Comparison of ENCODE assay signal across 9 cellular contexts in the genomic region with DNA sequence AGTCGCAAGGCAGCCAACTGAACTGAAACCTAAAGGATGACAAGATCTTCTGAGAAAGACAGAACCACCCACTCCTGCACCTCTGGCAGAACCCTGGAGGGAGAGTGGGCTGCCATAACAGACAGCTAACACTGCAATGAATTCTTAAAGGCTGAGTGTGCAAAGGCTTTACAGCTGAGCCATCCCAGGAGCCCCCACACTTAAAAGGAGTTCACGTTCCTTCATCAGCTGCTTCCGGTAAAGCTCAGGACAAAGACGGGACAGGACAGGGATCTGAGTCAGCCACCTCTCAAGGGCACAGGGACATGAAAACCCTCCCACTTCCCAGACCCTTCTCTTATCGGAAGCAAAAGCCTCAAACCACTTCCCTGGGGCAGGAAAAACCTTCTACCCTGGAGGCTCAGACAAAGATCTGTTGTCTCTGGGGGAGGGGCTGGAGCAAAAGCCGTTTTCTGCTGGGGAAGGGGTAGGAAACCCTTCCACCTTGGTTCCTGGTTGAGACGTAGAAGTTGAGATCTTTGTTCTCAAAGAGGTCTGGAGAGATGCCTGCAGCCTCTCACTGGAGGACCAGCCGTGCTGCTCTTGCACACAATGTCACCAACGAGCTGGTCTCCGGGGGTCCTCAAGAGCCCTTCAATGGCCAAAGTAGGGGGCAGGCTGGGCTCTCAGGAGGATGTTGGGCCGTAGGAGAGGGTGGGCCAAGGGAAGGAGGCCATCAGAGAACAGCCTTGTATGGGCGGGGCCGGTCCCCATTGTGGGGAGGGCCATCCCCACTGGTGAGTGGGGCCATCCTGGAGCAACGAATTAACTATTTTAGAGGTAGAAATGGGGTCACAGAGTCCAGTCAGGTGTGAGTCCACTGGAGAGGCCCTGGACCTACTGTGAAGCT.
DNase-seq lines count a peak whose midpoint lies in the region; ATAC-seq and TF ChIP-seq lines count a peak whose summit lies in the region.
"Had no signal": no experiment of that assay in that cellular context is flagged by ENCODE, and none has a peak within 500 bp of the region (broad histone marks: within the 10 kb centered on the region; RNA-seq: fewer than 3 reads in every experiment).

No MANE protein-coding gene starts in this region.

- peaks cover 11% of the 10 kb centered on the region for H3K27me3 Mint-ChIP-seq in activated naive CD8-positive, alpha-beta T cell treated with anti-CD3 and anti-CD28 coated beads, Interleukin-2, amount 10 ng/mL, durations not matched to agents 7 days and 5 days
- H3K27me3 Mint-ChIP-seq in activated naive CD8-positive, alpha-beta T cell treated with anti-CD3 and anti-CD28 coated beads for 36 hours, result peaks cover 41% of the 10 kb centered on the region

- no peak overlapping the region for H3K4me3 ChIP-seq in SJCRH30
- H3K4me3 ChIP-seq in fibroblast of mammary gland (ENCODE audit: control insufficient read depth, low read depth, low read length), result no peak overlapping the region

- ATAC-seq in activated naive CD8-positive, alpha-beta T cell treated with anti-CD3 and anti-CD28 coated beads, Interleukin-2, amount 10 ng/mL, durations not matched to agents 7 days and 5 days (ENCODE audit: low read depth), result no peak
- peak; percentile 89 for ATAC-seq in stimulated activated effector memory CD8-positive, alpha-beta T cell treated with anti-CD3 and anti-CD28 coated beads, Interleukin-12 subunit alpha, Interleukin-12 subunit beta, amount 100 ng/mL, for 72 hours

- POLR2A ChIA-PET in activated naive CD8-positive, alpha-beta T cell treated with anti-CD3 and anti-CD28 coated beads, Interleukin-2, amount 10 ng/mL, durations not matched to agents 7 days and 5 days (lab: Charles Lee), result no interaction called here

- peaks cover 16% of the 10 kb centered on the region; the same call in 1 of the 2 replicates for H3K4me1 ChIP-seq in SJCRH30

- H3K9me3 ChIP-seq in SJCRH30 (replicated peaks), result no peaks in the 10 kb centered on the region

- peak overlapping the region; percentile 6 for H3K4me3 Mint-ChIP-seq in activated naive CD8-positive, alpha-beta T cell treated with anti-CD3 and anti-CD28 coated beads, Interleukin-2, amount 10 ng/mL, durations not matched to agents 7 days and 5 days
- no peak overlapping the region for H3K4me3 Mint-ChIP-seq in activated naive CD8-positive, alpha-beta T cell treated with anti-CD3 and anti-CD28 coated beads for 36 hours
- H3K4me3 Mint-ChIP-seq in stimulated activated effector memory CD8-positive, alpha-beta T cell treated with anti-CD3 and anti-CD28 coated beads, Interleukin-12 subunit alpha, Interleukin-12 subunit beta, amount 100 ng/mL, for 72 hours, result peak overlapping the region; percentile 23

- H3K4me1 Mint-ChIP-seq in activated naive CD8-positive, alpha-beta T cell treated with anti-CD3 and anti-CD28 coated beads, Interleukin-2, amount 10 ng/mL, durations not matched to agents 7 days and 5 days, result peaks cover 10% of the 10 kb centered on the region
- H3K4me1 Mint-ChIP-seq in activated naive CD8-positive, alpha-beta T cell treated with anti-CD3 and anti-CD28 coated beads for 36 hours, result peaks cover 6% of the 10 kb centered on the region
- peaks cover 20% of the 10 kb centered on the region for H3K4me1 Mint-ChIP-seq in stimulated activated effector memory CD8-positive, alpha-beta T cell treated with anti-CD3 and anti-CD28 coated beads, Interleukin-12 subunit alpha, Interleukin-12 subunit beta, amount 100 ng/mL, for 72 hours

- H3K36me3 ChIP-seq in SJCRH30, result no peaks in the 10 kb centered on the region

- no peak overlapping the region for H3K27ac ChIP-seq in SJCRH30

- no peaks in the 10 kb centered on the region for H3K36me3 Mint-ChIP-seq in activated naive CD8-positive, alpha-beta T cell treated with anti-CD3 and anti-CD28 coated beads, Interleukin-2, amount 10 ng/mL, durations not matched to agents 7 days and 5 days
- no peaks in the 10 kb centered on the region for H3K36me3 Mint-ChIP-seq in activated naive CD8-positive, alpha-beta T cell treated with anti-CD3 and anti-CD28 coated beads for 36 hours
- no peaks in the 10 kb centered on the region for H3K36me3 Mint-ChIP-seq in stimulated activated effector memory CD8-positive, alpha-beta T cell treated with anti-CD3 and anti-CD28 coated beads, Interleukin-12 subunit alpha, Interleukin-12 subunit beta, amount 100 ng/mL, for 72 hours

- 0 out of 2 replicates have a peak, but pooled peaks cover 4% of the 10 kb centered on the region for H3K27me3 ChIP-seq in SJCRH30

- H3K9me3 Mint-ChIP-seq in activated naive CD8-positive, alpha-beta T cell treated with anti-CD3 and anti-CD28 coated beads, Interleukin-2, amount 10 ng/mL, durations not matched to agents 7 days and 5 days, result no peaks in the 10 kb centered on the region
- no peaks in the 10 kb centered on the region for H3K9me3 Mint-ChIP-seq in activated naive CD8-positive, alpha-beta T cell treated with anti-CD3 and anti-CD28 coated beads for 36 hours
- no peaks in the 10 kb centered on the region for H3K9me3 Mint-ChIP-seq in stimulated activated effector memory CD8-positive, alpha-beta T cell treated with anti-CD3 and anti-CD28 coated beads, Interleukin-12 subunit alpha, Interleukin-12 subunit beta, amount 100 ng/mL, for 72 hours

- TF ChIP-seq CTCF in fibroblast of mammary gland (conservative IDR thresholded peaks at IDR 0.05; ENCODE audit: control insufficient read depth, insufficient read depth, low read depth, low read length), result no peak

- no peak overlapping the region for H3K27ac Mint-ChIP-seq in activated naive CD8-positive, alpha-beta T cell treated with anti-CD3 and anti-CD28 coated beads, Interleukin-2, amount 10 ng/mL, durations not matched to agents 7 days and 5 days
- H3K27ac Mint-ChIP-seq in activated naive CD8-positive, alpha-beta T cell treated with anti-CD3 and anti-CD28 coated beads for 36 hours, result no peak overlapping the region
- no peak overlapping the region for H3K27ac Mint-ChIP-seq in stimulated activated effector memory CD8-positive, alpha-beta T cell treated with anti-CD3 and anti-CD28 coated beads, Interleukin-12 subunit alpha, Interleukin-12 subunit beta, amount 100 ng/mL, for 72 hours

- DNase-seq in activated naive CD8-positive, alpha-beta T cell treated with anti-CD3 and anti-CD28 coated beads, Interleukin-2, amount 10 ng/mL, durations not matched to agents 7 days and 5 days, result peak; percentile 17
- no peak for DNase-seq in activated naive CD8-positive, alpha-beta T cell treated with anti-CD3 and anti-CD28 coated beads for 36 hours
- DNase-seq in SJCRH30 (peak; percentile 40 to 56), fibroblast of mammary gland (ENCODE audit: low read depth) (peak; percentile 69), middle frontal gyrus (ENCODE audit: extremely low spot score, low spot score) (no peak), SIG-M5 (lab: John Stamatoyannopoulos, UW) (no peak), NCI-H2081 treated with DMSO at 0.1 percent for 48 hours (lab: John Stamatoyannopoulos, UW) (no peak)
- DNase-seq in stimulated activated effector memory CD8-positive, alpha-beta T cell treated with anti-CD3 and anti-CD28 coated beads, Interleukin-12 subunit alpha, Interleukin-12 subunit beta, amount 100 ng/mL, for 72 hours (ENCODE audit: low spot score in 2 of 2), result peak in 1 of 2 donors; percentile 56
- DNase-seq: NCI-H524 had no signal

Comparison
In these comparisons a context has a peak if more than half of its experiments do, and no peak if none do; other contexts are left out.
1. DNase-seq: peak in activated naive CD8-positive, alpha-beta T cell treated with anti-CD3 and anti-CD28 coated beads, Interleukin-2, amount 10 ng/mL, durations not matched to agents 7 days and 5 days (single experiment), SJCRH30 (2 of 2) and fibroblast of mammary gland (single experiment); none in activated naive CD8-positive, alpha-beta T cell treated with anti-CD3 and anti-CD28 coated beads for 36 hours (single experiment), middle frontal gyrus (single experiment), SIG-M5 (single experiment) and NCI-H2081 treated with DMSO at 0.1 percent for 48 hours (single experiment).